In genomic region chr4:149690726-149691125, GRCh38 we compare ENCODE assay signal across 23 cellular contexts.
DNase-seq lines count a peak whose midpoint lies in the region; ATAC-seq, FAIRE-seq and TF ChIP-seq lines count a peak whose summit lies in the region.
"Had no signal": no experiment of that assay in that cellular context is flagged by ENCODE, and none has a peak within 500 bp of the region (broad histone marks: within the 10 kb centered on the region; RNA-seq: fewer than 3 reads in every experiment).

No MANE protein-coding gene starts in this region.

- no TSS peak for BruUV-seq in HCT116 (replicated peaks; lab: Mats Ljungman, UMichigan)

- H3K9me2 ChIP-seq in HCT116 (ENCODE audit: insufficient read depth): no peaks in the 10 kb centered on the region

- H3K4me1 ChIP-seq in HCT116 (ENCODE audit: control insufficient read depth in 1 of 2, insufficient read depth in 2 of 2, low read length in 2 of 2): no peaks in the 10 kb centered on the region
- no peaks in the 10 kb centered on the region for H3K4me1 ChIP-seq in astrocyte (ENCODE audit: insufficient read depth, low read length)
- H3K4me1 ChIP-seq: Caco-2, HAP-1, prostate gland had no signal

- POLR2A ChIA-PET in AG04450 (lab: Yijun Ruan, JAX) (no interaction called here), HCT116 (lab: Charles Lee) (no interaction called here)

- H3K4me3 ChIP-seq in AG04450 (ENCODE audit: low read depth, low read length) (no peak overlapping the region), HCT116 (replicated peaks in 1 of 2; ENCODE audit: low read depth in 1 of 2, low read length in 2 of 2) (no peak overlapping the region), astrocyte (ENCODE audit: insufficient read depth, low read depth, low read length) (no peak overlapping the region)
- H3K4me3 ChIP-seq: HAP-1, prostate gland had no signal

- no peaks in the 10 kb centered on the region for H3K36me3 Mint-ChIP-seq in astrocyte (ENCODE audit: low read depth, unreplicated experiment)
- no peaks in the 10 kb centered on the region for H3K36me3 Mint-ChIP-seq in T-helper 17 cell (ENCODE audit: low read depth)
- H3K36me3 Mint-ChIP-seq: activated CD8-positive, alpha-beta memory T cell treated with anti-CD3 and anti-CD28 coated beads, Interleukin-2, amount 10 ng/mL, durations not matched to agents 7 days and 5 days; naive thymus-derived CD4-positive, alpha-beta T cell had no signal

- H3K9ac ChIP-seq in HCT116 (ENCODE audit: low read length) (no peak overlapping the region), astrocyte (ENCODE audit: low read length) (no peak overlapping the region)

- TF ChIP-seq CTCF in AG04450 (IDR thresholded peaks at IDR 0.05; ENCODE audit: low read depth, low read length): peak; percentile 12; the same call in 1 of the 2 replicates
- TF ChIP-seq CTCF in HCT116 (IDR thresholded peaks at IDR 0.05 in 2 of 3, conservative IDR thresholded peaks at IDR 0.05 in 1 of 3; ENCODE audit: borderline replicate concordance in 1 of 3, insufficient read depth in 1 of 3, low read depth in 2 of 3, low read length in 2 of 3): peak; percentile 13 to 57 (median 55); a peak in 5 of 6 replicates
- TF ChIP-seq CTCF in astrocyte (IDR thresholded peaks at IDR 0.05; ENCODE audit: insufficient read depth, low read depth, low read length): peak; percentile 6

- H3K27me3 Mint-ChIP-seq in astrocyte (ENCODE audit: low read depth, unreplicated experiment) (no peaks in the 10 kb centered on the region), T-helper 17 cell (no peaks in the 10 kb centered on the region)
- H3K27me3 Mint-ChIP-seq: activated CD8-positive, alpha-beta memory T cell treated with anti-CD3 and anti-CD28 coated beads, Interleukin-2, amount 10 ng/mL, durations not matched to agents 7 days and 5 days; naive thymus-derived CD4-positive, alpha-beta T cell had no signal

- H3K4me2 ChIP-seq in HCT116 (ENCODE audit: low read length): no peak overlapping the region
- no peak overlapping the region for H3K4me2 ChIP-seq in astrocyte (ENCODE audit: low read length)

- RAD21 ChIA-PET in HCT116 (lab: Charles Lee; ENCODE audit: low non-redundant PET in 1 of 2, low total read pairs in 2 of 2, uncharacterized antibody in 2 of 2, unreplicated experiment in 2 of 2): no interaction called here

- H3K27ac Mint-ChIP-seq in astrocyte (ENCODE audit: unreplicated experiment) (no peak overlapping the region), T-helper 17 cell (no peak overlapping the region)
- H3K27ac Mint-ChIP-seq: activated CD8-positive, alpha-beta memory T cell treated with anti-CD3 and anti-CD28 coated beads, Interleukin-2, amount 10 ng/mL, durations not matched to agents 7 days and 5 days; naive thymus-derived CD4-positive, alpha-beta T cell had no signal

- CTCF ChIA-PET in AG04450 (lab: Charles Lee): interaction anchor here (0.6 kb wide), 1 partner anchor 16 kb away, joined by 3 read pairs; no protein-coding TSS in a partner anchor
- CTCF ChIA-PET in HCT116 (lab: Charles Lee): interaction anchor here (1.3 to 1.6 kb wide), 2 partner anchors 9 to 18 kb away, joined by 6 to 9 read pairs; no protein-coding TSS in a partner anchor

- no peaks in the 10 kb centered on the region for H3K4me1 Mint-ChIP-seq in astrocyte (ENCODE audit: low read depth, unreplicated experiment)
- no peaks in the 10 kb centered on the region for H3K4me1 Mint-ChIP-seq in T-helper 17 cell
- H3K4me1 Mint-ChIP-seq: activated CD8-positive, alpha-beta memory T cell treated with anti-CD3 and anti-CD28 coated beads, Interleukin-2, amount 10 ng/mL, durations not matched to agents 7 days and 5 days; naive thymus-derived CD4-positive, alpha-beta T cell had no signal

- H3K4me3 Mint-ChIP-seq in astrocyte (ENCODE audit: unreplicated experiment): no peak overlapping the region
- no peak overlapping the region for H3K4me3 Mint-ChIP-seq in T-helper 17 cell
- H3K4me3 Mint-ChIP-seq: activated CD8-positive, alpha-beta memory T cell treated with anti-CD3 and anti-CD28 coated beads, Interleukin-2, amount 10 ng/mL, durations not matched to agents 7 days and 5 days; naive thymus-derived CD4-positive, alpha-beta T cell had no signal

- H2AFZ ChIP-seq in HCT116 (ENCODE audit: low read depth, low read length, poor library complexity, severe bottlenecking) (peak overlapping the region; percentile 57), astrocyte (ENCODE audit: low read depth, low read length) (no peak overlapping the region)

- H3K36me3 ChIP-seq in HCT116 (ENCODE audit: control insufficient read depth in 1 of 2, insufficient read depth in 2 of 2, low read length in 2 of 2) (no peaks in the 10 kb centered on the region), astrocyte (ENCODE audit: insufficient read depth, low read length) (no peaks in the 10 kb centered on the region)
- H3K36me3 ChIP-seq: HAP-1, prostate gland had no signal

- intact Hi-C loops in HCT116 (cut with micrococcal nuclease): no loop called here

- TF ChIP-seq RAD21 in HCT116 (IDR thresholded peaks at IDR 0.05; ENCODE audit: low read depth): 0 out of 2 replicates have a peak, but pooled peaks have one; percentile 17

- H4K20me1 ChIP-seq in HCT116 (ENCODE audit: insufficient read depth) (no peaks in the 10 kb centered on the region), astrocyte (ENCODE audit: insufficient read depth, low read length) (no peaks in the 10 kb centered on the region)

- ATAC-seq in HCT116: peak; percentile 74
- no peak for ATAC-seq in GM21825 (IDR thresholded peaks at IDR 0.05; ENCODE audit: unreplicated experiment)
- ATAC-seq in T-helper 17 cell: no peak
- ATAC-seq: activated CD8-positive, alpha-beta memory T cell treated with anti-CD3 and anti-CD28 coated beads, Interleukin-2, amount 10 ng/mL, durations not matched to agents 7 days and 5 days; naive thymus-derived CD4-positive, alpha-beta T cell had no signal

- H3K79me2 ChIP-seq in HCT116 (ENCODE audit: insufficient read depth, low read length): no peaks in the 10 kb centered on the region
- no peaks in the 10 kb centered on the region for H3K79me2 ChIP-seq in astrocyte (ENCODE audit: insufficient read depth, low read length)

- no peak for FAIRE-seq in astrocyte (lab: Jason Lieb, UNC)
- FAIRE-seq: colon, small intestine had no signal

- no peaks in the 10 kb centered on the region for H3K9me3 ChIP-seq in AG04450 (ENCODE audit: control insufficient read depth, insufficient read depth, low read length)
- H3K9me3 ChIP-seq in HCT116 (ENCODE audit: control insufficient read depth in 1 of 2, insufficient read depth in 1 of 2, low read depth in 1 of 2, low read length in 2 of 2): no peaks in the 10 kb centered on the region
- no peaks in the 10 kb centered on the region for H3K9me3 ChIP-seq in astrocyte (ENCODE audit: insufficient read depth, low read depth, low read length)
- no peaks in the 10 kb centered on the region for H3K9me3 ChIP-seq in T-helper 17 cell (ENCODE audit: control insufficient read depth, low read length, poor library complexity, severe bottlenecking)
- H3K9me3 ChIP-seq: Caco-2, HAP-1, prostate gland had no signal

- H3K9me3 Mint-ChIP-seq in astrocyte (ENCODE audit: unreplicated experiment): peaks cover 5% of the 10 kb centered on the region

- H3K27ac ChIP-seq in AG04450 (ENCODE audit: low read depth, low read length) (no peak overlapping the region), HCT116 (ENCODE audit: low read depth, low read length) (no peak overlapping the region), astrocyte (ENCODE audit: low read depth, low read length) (no peak overlapping the region)
- H3K27ac ChIP-seq: prostate gland had no signal

- DNase-seq in AG04450 (ENCODE audit: low read depth, low spot score) (no peak), HCT116 (ENCODE audit: low read depth, low spot score) (no peak), astrocyte (ENCODE audit: low read depth) (no peak), iPS-NIHi11 (ENCODE audit: low spot score) (peak; percentile 9), GDM1 (lab: John Stamatoyannopoulos, UW) (no peak), T-helper 17 cell (no peak), NCI-H345 (lab: John Stamatoyannopoulos, UW) (no peak)
- DNase-seq: activated CD4-positive, alpha-beta T cell treated with anti-CD3 and anti-CD28 coated beads for 1 hour; activated CD8-positive, alpha-beta memory T cell treated with anti-CD3 and anti-CD28 coated beads, Interleukin-2, amount 10 ng/mL, durations not matched to agents 7 days and 5 days; Caco-2; GF-D8; Karpas-422; naive thymus-derived CD4-positive, alpha-beta T cell; NCI-H146; NCI-H226; SHP77 treated with DMSO at 0.1 percent for 48 hours; small intestine; stimulated activated CD4-positive, alpha-beta T cell treated with anti-CD3 and anti-CD28 coated beads, Interleukin-4, amount 100 ng/mL, for 24 hours; T-helper 9 cell had no signal

- no peaks in the 10 kb centered on the region for H3K27me3 ChIP-seq in AG04450 (ENCODE audit: control insufficient read depth, insufficient read depth, low read length)
- no peaks in the 10 kb centered on the region for H3K27me3 ChIP-seq in HCT116 (ENCODE audit: insufficient read depth, low read length)
- H3K27me3 ChIP-seq in astrocyte (ENCODE audit: insufficient read depth, low read length): no peaks in the 10 kb centered on the region

- TF ChIP-seq POLR2A in HCT116 (IDR thresholded peaks at IDR 0.05; ENCODE audit: borderline replicate concordance, extremely low read depth, insufficient read depth, insufficient read length): no peak

TF ChIP-seq in HCT116, 20 proteins besides CTCF, POLR2A, EP300 and RAD21 (continues in another document):
- TF ChIP-seq CEBPB (IDR thresholded peaks at IDR 0.05; ENCODE audit: low read depth) (no peak), CBX3 (IDR thresholded peaks at IDR 0.05; ENCODE audit: low read depth) (no peak), FOSL1 (IDR thresholded peaks at IDR 0.05; ENCODE audit: low read depth) (no peak), MAX (IDR thresholded peaks at IDR 0.05) (no peak), YY1 (IDR thresholded peaks at IDR 0.05; ENCODE audit: extremely low read depth, insufficient replicate concordance, low read depth, low read length) (no peak), ZNF274 (IDR thresholded peaks at IDR 0.05; ENCODE audit: low read depth, low read length) (no peak), EZH2 (IDR thresholded peaks at IDR 0.05) (no peak)
